28 cellular contexts compared by ENCODE assay signal in the genomic region with DNA sequence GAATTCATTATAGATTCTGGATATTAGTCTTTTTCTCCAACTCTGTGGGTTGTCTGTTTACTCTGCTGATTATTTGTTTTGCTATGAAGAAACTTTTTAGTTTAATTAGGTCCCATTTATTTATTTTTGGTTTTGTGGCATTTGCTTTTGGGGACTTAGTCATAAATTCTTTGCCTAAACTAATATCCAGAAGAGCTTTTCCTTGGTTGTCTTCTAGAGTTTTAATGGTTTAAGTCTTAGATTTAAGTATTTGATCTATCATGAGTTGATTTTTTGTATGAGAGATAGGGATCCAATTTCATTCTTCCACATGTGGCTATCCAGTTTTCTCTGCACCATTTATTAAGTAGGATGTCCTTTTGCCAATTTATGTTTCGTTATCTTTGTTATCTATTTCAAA.
"Had no signal": no experiment of that assay in that cellular context is flagged by ENCODE, and none has a peak within 500 bp of the region (broad histone marks: within the 10 kb centered on the region; RNA-seq: fewer than 3 reads in every experiment).

No MANE protein-coding gene starts in this region.

- H3K9me3 ChIP-seq: suprapubic skin, testis, thoracic aorta, thyroid gland, tibial artery, upper lobe of left lung, upper lobe of right lung, uterus, vagina had no signal

- H3K27me3 Mint-ChIP-seq: stimulated activated memory B cell treated with anti-CD40 and anti-IgM and Interleukin-4, amounts not matched to agents 10 μg/mL and 1 μg/mL and 100 μg/mL, for 72 hours; stimulated activated naive B cell treated with anti-CD40 and anti-IgM and Interleukin-4, amounts not matched to agents 10 μg/mL and 1 μg/mL and 100 μg/mL, for 72 hours; stimulated activated naive CD8-positive, alpha-beta T cell treated with anti-CD3 and anti-CD28 coated beads, Interleukin-15, amount 100 ng/mL, for 72 hours; stimulated activated naive CD8-positive, alpha-beta T cell treated with anti-CD3 and anti-CD28 coated beads, Interleukin-15, Interleukin-2, amounts not matched to agents 100 ng/mL and 50 ng/mL, for 24 hours had no signal

- H3K36me3 Mint-ChIP-seq: stimulated activated effector memory CD8-positive, alpha-beta T cell treated with anti-CD3 and anti-CD28 coated beads, Interleukin-12 subunit alpha, Interleukin-12 subunit beta, amount 100 ng/mL, for 72 hours; stimulated activated memory B cell treated with anti-CD40 and anti-IgM and Interleukin-4, amounts not matched to agents 10 μg/mL and 1 μg/mL and 100 μg/mL, for 72 hours; stimulated activated naive B cell treated with anti-CD40 and anti-IgM and Interleukin-4, amounts not matched to agents 10 μg/mL and 1 μg/mL and 100 μg/mL, for 72 hours had no signal

- ATAC-seq: stimulated activated effector memory CD8-positive, alpha-beta T cell treated with anti-CD3 and anti-CD28 coated beads, Interleukin-12 subunit alpha, Interleukin-12 subunit beta, amount 100 ng/mL, for 72 hours; stimulated activated memory B cell treated with anti-CD40 and anti-IgM and Interleukin-4, amounts not matched to agents 10 μg/mL and 1 μg/mL and 100 μg/mL, for 72 hours; stimulated activated naive B cell treated with anti-CD40 and anti-IgM and Interleukin-4, amounts not matched to agents 10 μg/mL and 1 μg/mL and 100 μg/mL, for 72 hours; stimulated activated naive CD8-positive, alpha-beta T cell treated with anti-CD3 and anti-CD28 coated beads, Interleukin-15, amount 100 ng/mL, for 72 hours; stimulated activated naive CD8-positive, alpha-beta T cell treated with anti-CD3 and anti-CD28 coated beads, Interleukin-15, Interleukin-2, amounts not matched to agents 100 U/mL and 50 U/mL, for 24 hours; upper lobe of right lung had no signal

- H3K4me1 ChIP-seq: stomach, suprapubic skin, testis, thyroid gland, tibial artery, tibial nerve, transverse colon, upper lobe of left lung, upper lobe of right lung, uterus, vagina had no signal

- H3K27ac Mint-ChIP-seq: stimulated activated effector memory CD8-positive, alpha-beta T cell treated with anti-CD3 and anti-CD28 coated beads, Interleukin-12 subunit alpha, Interleukin-12 subunit beta, amount 100 ng/mL, for 72 hours; stimulated activated memory B cell treated with anti-CD40 and anti-IgM and Interleukin-4, amounts not matched to agents 10 μg/mL and 1 μg/mL and 100 μg/mL, for 72 hours; stimulated activated naive B cell treated with anti-CD40 and anti-IgM and Interleukin-4, amounts not matched to agents 10 μg/mL and 1 μg/mL and 100 μg/mL, for 72 hours; stimulated activated naive CD8-positive, alpha-beta T cell treated with anti-CD3 and anti-CD28 coated beads, Interleukin-15, amount 100 ng/mL, for 72 hours; stimulated activated naive CD8-positive, alpha-beta T cell treated with anti-CD3 and anti-CD28 coated beads, Interleukin-15, Interleukin-2, amounts not matched to agents 100 ng/mL and 50 ng/mL, for 24 hours had no signal

- H3K27ac ChIP-seq: stomach, suprapubic skin, testis, thoracic aorta, thyroid gland, tibial artery, tibial nerve, transverse colon, upper lobe of left lung, upper lobe of right lung, uterus, vagina had no signal

- H3K4me1 Mint-ChIP-seq: stimulated activated effector memory CD8-positive, alpha-beta T cell treated with anti-CD3 and anti-CD28 coated beads, Interleukin-12 subunit alpha, Interleukin-12 subunit beta, amount 100 ng/mL, for 72 hours; stimulated activated memory B cell treated with anti-CD40 and anti-IgM and Interleukin-4, amounts not matched to agents 10 μg/mL and 1 μg/mL and 100 μg/mL, for 72 hours; stimulated activated naive B cell treated with anti-CD40 and anti-IgM and Interleukin-4, amounts not matched to agents 10 μg/mL and 1 μg/mL and 100 μg/mL, for 72 hours; stimulated activated naive CD8-positive, alpha-beta T cell treated with anti-CD3 and anti-CD28 coated beads, Interleukin-15, amount 100 ng/mL, for 72 hours had no signal

- H3K27me3 ChIP-seq: stomach, suprapubic skin, testis, thyroid gland, tibial artery, tibial nerve, transverse colon, upper lobe of left lung, upper lobe of right lung, uterus, vagina had no signal

- H3K4me3 ChIP-seq: stomach, suprapubic skin, testis, thoracic aorta, thyroid gland, tibial artery, tibial nerve, transverse colon, upper lobe of left lung, upper lobe of right lung, uterus, vagina had no signal

- FAIRE-seq: urothelium cell line had no signal

- DNase-seq: stimulated activated CD4-positive, alpha-beta T cell treated with anti-CD3 and anti-CD28 coated beads, Interleukin-2, amount 100 ng/mL, for 48 hours; stimulated activated CD4-positive, alpha-beta T cell treated with anti-CD3 and anti-CD28 coated beads, Interleukin-4, amount 100 ng/mL, for 1 hour; stimulated activated CD4-positive, alpha-beta T cell treated with anti-CD3 and anti-CD28 coated beads, Interleukin-4, amount 100 ng/mL, for 24 hours; stimulated activated CD4-positive, alpha-beta T cell treated with anti-CD3 and anti-CD28 coated beads, Interleukin-4, amount 100 ng/mL, for 4 hours; stimulated activated CD8-positive, alpha-beta memory T cell treated with anti-CD3 and anti-CD28 coated beads, Interleukin-4, amount 100 ng/mL, for 48 hours; stimulated activated naive B cell treated with anti-CD40 and anti-IgM and Interleukin-4, amounts not matched to agents 10 μg/mL and 1 μg/mL and 100 μg/mL, for 72 hours; stimulated activated naive CD4-positive, alpha-beta T cell; stimulated activated naive CD4-positive, alpha-beta T cell treated with Interleukin-2 at 50 U/mL for 16 hours; stimulated activated naive CD8-positive, alpha-beta T cell treated with anti-CD3 and anti-CD28 coated beads, Interleukin-15, amount 100 ng/mL, for 72 hours; stimulated activated naive CD8-positive, alpha-beta T cell treated with anti-CD3 and anti-CD28 coated beads, Interleukin-15, Interleukin-2, amounts not matched to agents 100 U/mL and 50 U/mL, for 24 hours; stomach; substantia nigra; testis; thyroid gland; tibial artery; transverse colon; trophoblast cell; upper lobe of left lung; upper lobe of right lung; uterus had no signal

- H3K4me3 Mint-ChIP-seq: stimulated activated effector memory CD8-positive, alpha-beta T cell treated with anti-CD3 and anti-CD28 coated beads, Interleukin-12 subunit alpha, Interleukin-12 subunit beta, amount 100 ng/mL, for 72 hours; stimulated activated memory B cell treated with anti-CD40 and anti-IgM and Interleukin-4, amounts not matched to agents 10 μg/mL and 1 μg/mL and 100 μg/mL, for 72 hours; stimulated activated naive B cell treated with anti-CD40 and anti-IgM and Interleukin-4, amounts not matched to agents 10 μg/mL and 1 μg/mL and 100 μg/mL, for 72 hours; stimulated activated naive CD8-positive, alpha-beta T cell treated with anti-CD3 and anti-CD28 coated beads, Interleukin-15, amount 100 ng/mL, for 72 hours; stimulated activated naive CD8-positive, alpha-beta T cell treated with anti-CD3 and anti-CD28 coated beads, Interleukin-15, Interleukin-2, amounts not matched to agents 100 ng/mL and 50 ng/mL, for 24 hours had no signal

- H3K36me3 ChIP-seq: stomach, suprapubic skin, thoracic aorta, thyroid gland, tibial artery, tibial nerve, transverse colon, upper lobe of left lung, upper lobe of right lung, uterus, vagina had no signal
